1 cellular context compared by ENCODE assay signal in the genomic region with DNA sequence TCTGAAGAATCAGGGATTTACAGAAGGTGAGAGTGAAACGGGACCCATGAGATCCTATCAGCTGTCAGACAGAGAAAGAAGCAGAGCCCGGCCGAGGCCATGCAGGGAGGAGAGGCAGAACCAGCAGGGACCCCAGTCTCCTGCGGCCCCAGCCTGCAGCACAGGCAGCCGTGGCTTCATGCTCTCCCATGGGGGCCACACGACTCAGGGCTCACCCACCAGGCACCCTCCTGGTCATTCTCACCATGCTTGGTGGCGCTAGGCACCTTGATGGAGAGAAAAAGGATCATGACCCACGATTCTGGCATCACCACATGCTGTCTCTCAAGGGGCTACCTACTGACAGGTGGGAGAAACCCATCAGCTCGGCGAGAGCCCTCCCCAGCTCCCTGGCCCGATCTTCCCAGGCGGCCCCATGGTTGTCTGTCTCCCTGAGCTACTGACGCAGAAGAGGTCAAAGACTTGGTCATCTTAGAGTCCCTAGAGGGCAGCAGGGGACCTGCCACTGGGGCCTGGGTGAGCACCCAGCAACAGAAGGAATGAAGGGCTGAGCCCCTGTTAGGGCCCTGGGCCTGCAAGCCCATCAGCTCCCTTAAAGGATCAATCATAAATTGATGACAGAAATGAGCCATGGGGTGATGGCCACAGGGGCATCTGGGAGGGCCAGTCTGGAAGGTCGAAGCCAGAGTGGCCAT.
TF ChIP-seq lines count a peak whose summit lies in the region.

No MANE protein-coding gene starts in this region.

TF ChIP-seq in WTC11, 78 proteins besides CTCF, POLR2A, EP300 and RAD21 (continued from another document):
- TF ChIP-seq, protein P1, sequence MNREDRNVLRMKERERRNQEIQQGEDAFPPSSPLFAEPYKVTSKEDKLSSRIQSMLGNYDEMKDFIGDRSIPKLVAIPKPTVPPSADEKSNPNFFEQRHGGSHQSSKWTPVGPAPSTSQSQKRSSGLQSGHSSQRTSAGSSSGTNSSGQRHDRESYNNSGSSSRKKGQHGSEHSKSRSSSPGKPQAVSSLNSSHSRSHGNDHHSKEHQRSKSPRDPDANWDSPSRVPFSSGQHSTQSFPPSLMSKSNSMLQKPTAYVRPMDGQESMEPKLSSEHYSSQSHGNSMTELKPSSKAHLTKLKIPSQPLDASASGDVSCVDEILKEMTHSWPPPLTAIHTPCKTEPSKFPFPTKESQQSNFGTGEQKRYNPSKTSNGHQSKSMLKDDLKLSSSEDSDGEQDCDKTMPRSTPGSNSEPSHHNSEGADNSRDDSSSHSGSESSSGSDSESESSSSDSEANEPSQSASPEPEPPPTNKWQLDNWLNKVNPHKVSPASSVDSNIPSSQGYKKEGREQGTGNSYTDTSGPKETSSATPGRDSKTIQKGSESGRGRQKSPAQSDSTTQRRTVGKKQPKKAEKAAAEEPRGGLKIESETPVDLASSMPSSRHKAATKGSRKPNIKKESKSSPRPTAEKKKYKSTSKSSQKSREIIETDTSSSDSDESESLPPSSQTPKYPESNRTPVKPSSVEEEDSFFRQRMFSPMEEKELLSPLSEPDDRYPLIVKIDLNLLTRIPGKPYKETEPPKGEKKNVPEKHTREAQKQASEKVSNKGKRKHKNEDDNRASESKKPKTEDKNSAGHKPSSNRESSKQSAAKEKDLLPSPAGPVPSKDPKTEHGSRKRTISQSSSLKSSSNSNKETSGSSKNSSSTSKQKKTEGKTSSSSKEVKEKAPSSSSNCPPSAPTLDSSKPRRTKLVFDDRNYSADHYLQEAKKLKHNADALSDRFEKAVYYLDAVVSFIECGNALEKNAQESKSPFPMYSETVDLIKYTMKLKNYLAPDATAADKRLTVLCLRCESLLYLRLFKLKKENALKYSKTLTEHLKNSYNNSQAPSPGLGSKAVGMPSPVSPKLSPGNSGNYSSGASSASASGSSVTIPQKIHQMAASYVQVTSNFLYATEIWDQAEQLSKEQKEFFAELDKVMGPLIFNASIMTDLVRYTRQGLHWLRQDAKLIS (CRISPR knock-in tag; IDR thresholded peaks at IDR 0.05; ENCODE audit: borderline replicate concordance): no peak
- TF ChIP-seq SP1 (CRISPR knock-in tag; conservative IDR thresholded peaks at IDR 0.05): no peak
- TF ChIP-seq, protein P2, sequence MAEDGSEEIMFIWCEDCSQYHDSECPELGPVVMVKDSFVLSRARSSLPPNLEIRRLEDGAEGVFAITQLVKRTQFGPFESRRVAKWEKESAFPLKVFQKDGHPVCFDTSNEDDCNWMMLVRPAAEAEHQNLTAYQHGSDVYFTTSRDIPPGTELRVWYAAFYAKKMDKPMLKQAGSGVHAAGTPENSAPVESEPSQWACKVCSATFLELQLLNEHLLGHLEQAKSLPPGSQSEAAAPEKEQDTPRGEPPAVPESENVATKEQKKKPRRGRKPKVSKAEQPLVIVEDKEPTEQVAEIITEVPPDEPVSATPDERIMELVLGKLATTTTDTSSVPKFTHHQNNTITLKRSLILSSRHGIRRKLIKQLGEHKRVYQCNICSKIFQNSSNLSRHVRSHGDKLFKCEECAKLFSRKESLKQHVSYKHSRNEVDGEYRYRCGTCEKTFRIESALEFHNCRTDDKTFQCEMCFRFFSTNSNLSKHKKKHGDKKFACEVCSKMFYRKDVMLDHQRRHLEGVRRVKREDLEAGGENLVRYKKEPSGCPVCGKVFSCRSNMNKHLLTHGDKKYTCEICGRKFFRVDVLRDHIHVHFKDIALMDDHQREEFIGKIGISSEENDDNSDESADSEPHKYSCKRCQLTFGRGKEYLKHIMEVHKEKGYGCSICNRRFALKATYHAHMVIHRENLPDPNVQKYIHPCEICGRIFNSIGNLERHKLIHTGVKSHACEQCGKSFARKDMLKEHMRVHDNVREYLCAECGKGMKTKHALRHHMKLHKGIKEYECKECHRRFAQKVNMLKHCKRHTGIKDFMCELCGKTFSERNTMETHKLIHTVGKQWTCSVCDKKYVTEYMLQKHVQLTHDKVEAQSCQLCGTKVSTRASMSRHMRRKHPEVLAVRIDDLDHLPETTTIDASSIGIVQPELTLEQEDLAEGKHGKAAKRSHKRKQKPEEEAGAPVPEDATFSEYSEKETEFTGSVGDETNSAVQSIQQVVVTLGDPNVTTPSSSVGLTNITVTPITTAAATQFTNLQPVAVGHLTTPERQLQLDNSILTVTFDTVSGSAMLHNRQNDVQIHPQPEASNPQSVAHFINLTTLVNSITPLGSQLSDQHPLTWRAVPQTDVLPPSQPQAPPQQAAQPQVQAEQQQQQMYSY (CRISPR knock-in tag; IDR thresholded peaks at IDR 0.05): no peak
- no peak for TF ChIP-seq ZNF671 (CRISPR knock-in tag; IDR thresholded peaks at IDR 0.05)
- TF ChIP-seq, protein P3, sequence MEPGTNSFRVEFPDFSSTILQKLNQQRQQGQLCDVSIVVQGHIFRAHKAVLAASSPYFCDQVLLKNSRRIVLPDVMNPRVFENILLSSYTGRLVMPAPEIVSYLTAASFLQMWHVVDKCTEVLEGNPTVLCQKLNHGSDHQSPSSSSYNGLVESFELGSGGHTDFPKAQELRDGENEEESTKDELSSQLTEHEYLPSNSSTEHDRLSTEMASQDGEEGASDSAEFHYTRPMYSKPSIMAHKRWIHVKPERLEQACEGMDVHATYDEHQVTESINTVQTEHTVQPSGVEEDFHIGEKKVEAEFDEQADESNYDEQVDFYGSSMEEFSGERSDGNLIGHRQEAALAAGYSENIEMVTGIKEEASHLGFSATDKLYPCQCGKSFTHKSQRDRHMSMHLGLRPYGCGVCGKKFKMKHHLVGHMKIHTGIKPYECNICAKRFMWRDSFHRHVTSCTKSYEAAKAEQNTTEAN (CRISPR knock-in tag; IDR thresholded peaks at IDR 0.05): no peak
